Comparison of ENCODE assay signal across 1 cellular context in genomic region chr6:19734061-19734460, GRCh38.
TF ChIP-seq lines count a peak whose summit lies in the region.

No MANE protein-coding gene starts in this region.

TF ChIP-seq in GM23338, 12 proteins besides CTCF, POLR2A, EP300 and RAD21 (continued from another document):
- no peak for TF ChIP-seq ZNF462 (CRISPR knock-in tag; IDR thresholded peaks at IDR 0.05)
- TF ChIP-seq REST (IDR thresholded peaks at IDR 0.05; ENCODE audit: unreplicated experiment), result no peak
- TF ChIP-seq EZH2phosphoT487 (IDR thresholded peaks at IDR 0.05; ENCODE audit: unreplicated experiment), result no peak
- TF ChIP-seq ZNF114 (CRISPR knock-in tag; IDR thresholded peaks at IDR 0.05), result no peak
